18 cellular contexts compared by ENCODE assay signal in genomic region chr20:11315506-11315905, GRCh38.
DNase-seq lines count a peak whose midpoint lies in the region; ATAC-seq, FAIRE-seq and TF ChIP-seq lines count a peak whose summit lies in the region.
"Had no signal": no experiment of that assay in that cellular context is flagged by ENCODE, and none has a peak within 500 bp of the region (broad histone marks: within the 10 kb centered on the region; RNA-seq: fewer than 3 reads in every experiment).

No MANE protein-coding gene starts in this region.

- BruUV-seq in HepG2 (replicated peaks; lab: Mats Ljungman, UMichigan) = no TSS peak

- no peaks in the 10 kb centered on the region for H3K4me1 ChIP-seq in HepG2 (ENCODE audit: insufficient read depth, low read length)
- H3K4me1 ChIP-seq in right lobe of liver = no peaks in the 10 kb centered on the region
- no peaks in the 10 kb centered on the region for H3K4me1 ChIP-seq in mesenchymal stem cell (ENCODE audit: control insufficient read depth, insufficient read depth, low read depth, low read length)
- H3K4me1 ChIP-seq in vagina = no peaks in the 10 kb centered on the region
- no peaks in the 10 kb centered on the region for H3K4me1 ChIP-seq in stomach
- H3K4me1 ChIP-seq: BLaER1 treated with 17β-estradiol and CSF1 and Interleukin-3, amounts not matched to agents 10 nM and 100 nM had no signal

- H2BK5ac ChIP-seq in mesenchymal stem cell (ENCODE audit: low read depth, low read length, poor library complexity, severe bottlenecking) = no peak overlapping the region

- intact Hi-C loops in HepG2 (cut with micrococcal nuclease; ENCODE audit: unreplicated experiment) (no loop called here), right lobe of liver (cut with DNase I) (no loop called here), vagina (cut with DNase I) (no loop called here), stomach (cut with DNase I; ENCODE audit: low total_unique reads) (no loop called here)

- no peak overlapping the region for H2AFZ ChIP-seq in HepG2 (ENCODE audit: low read length)
- no peak overlapping the region for H2AFZ ChIP-seq in mesenchymal stem cell (ENCODE audit: low read depth, low read length)
- H2AFZ ChIP-seq: GM23248 had no signal

- DNase-seq in HepG2 (ENCODE audit: low spot score) = no peak
- DNase-seq in right lobe of liver = no peak
- peak; percentile 15 for DNase-seq in glomerular visceral epithelial cell (ENCODE audit: extremely low spot score)
- DNase-seq in mesenchymal stem cell = no peak
- DNase-seq in vagina (ENCODE audit: extremely low spot score in 2 of 2) = no peak
- DNase-seq in stomach = no peak
- DNase-seq in GM19238 (ENCODE audit: insufficient read length, low spot score) = no peak
- DNase-seq: Calu3; CD8-positive, alpha-beta T cell; DMS79 treated with DMSO at 0.1 percent for 48 hours; GM23248; HCEC 1CT; KG1 had no signal

- H3K27ac ChIP-seq in HepG2 (ENCODE audit: extremely low read length, insufficient read depth, low read length) = no peak overlapping the region
- H3K27ac ChIP-seq in right lobe of liver = no peak overlapping the region
- peak overlapping the region; percentile 43 for H3K27ac ChIP-seq in mesenchymal stem cell (ENCODE audit: low read length, poor library complexity, severe bottlenecking)
- H3K27ac ChIP-seq in vagina = no peak overlapping the region
- H3K27ac ChIP-seq in stomach = no peak overlapping the region
- H3K27ac ChIP-seq: 22Rv1; BLaER1 treated with 17β-estradiol and CSF1 and Interleukin-3, amounts not matched to agents 10 nM and 100 nM; GM23248 had no signal

- H2BK12ac ChIP-seq in mesenchymal stem cell (ENCODE audit: low read length in 2 of 2) = no peak overlapping the region

- TF ChIP-seq POLR2A in HepG2 (IDR thresholded peaks at IDR 0.05; ENCODE audit: insufficient read depth in 1 of 2, low read depth in 2 of 2, low read length in 2 of 2) (no peak), right lobe of liver (IDR thresholded peaks at IDR 0.05) (no peak), vagina (IDR thresholded peaks at IDR 0.05) (no peak), stomach (IDR thresholded peaks at IDR 0.05) (no peak)

- CTCF ChIA-PET in HepG2 (lab: Yijun Ruan, JAX; ENCODE audit: low intra/inter-chr PET ratio, low total read pairs) = no interaction called here

- 0% methylated on average over 2 of the region's 2 CpGs for WGBS in HepG2 (ENCODE audit: low lambda C conversion rate)
- WGBS in right lobe of liver (ENCODE audit: insufficient coverage, low coverage, low lambda C conversion rate, missing lambda C conversion rate) = 36% methylated on average over 2 of the region's 2 CpGs
- no CpG with 5 or more reads among the region's 2 CpGs for WGBS in mesenchymal stem cell
- WGBS in stomach, 5 donors = 66 to 81% (median 72%) methylated on average over 2 of the region's 2 CpGs

- no peaks in the 10 kb centered on the region for H4K20me1 ChIP-seq in HepG2 (ENCODE audit: insufficient read depth, low read length)
- H4K20me1 ChIP-seq: BLaER1 treated with 17β-estradiol and CSF1 and Interleukin-3, amounts not matched to agents 10 nM and 100 nM had no signal

- no peak overlapping the region for H2BK120ac ChIP-seq in mesenchymal stem cell (ENCODE audit: low read depth, low read length)

- ATAC-seq in HepG2 (no peak), right lobe of liver (no peak)
- ATAC-seq: CD8-positive, alpha-beta T cell; GM12878 had no signal

- no peak overlapping the region for H4K91ac ChIP-seq in mesenchymal stem cell (ENCODE audit: low read length)

- no peak overlapping the region for H3K18ac ChIP-seq in mesenchymal stem cell (ENCODE audit: low read depth in 1 of 2, low read length in 2 of 2)

- H3K9me3 ChIP-seq in HepG2 (ENCODE audit: low read length) (peaks cover 19% of the 10 kb centered on the region), right lobe of liver (no peaks in the 10 kb centered on the region), mesenchymal stem cell (ENCODE audit: control insufficient read depth, low read length) (peaks cover 11% of the 10 kb centered on the region), vagina (no peaks in the 10 kb centered on the region), stomach (no peaks in the 10 kb centered on the region)

- H3K79me2 ChIP-seq in HepG2 (ENCODE audit: insufficient read depth, low read length) = no peaks in the 10 kb centered on the region

- no peak overlapping the region for H2AK5ac ChIP-seq in mesenchymal stem cell (ENCODE audit: low read length, severe bottlenecking)

- no peaks in the 10 kb centered on the region for H3K27me3 ChIP-seq in HepG2 (ENCODE audit: control insufficient read depth in 1 of 2, insufficient read depth in 2 of 2, low read length in 2 of 2)
- H3K27me3 ChIP-seq in right lobe of liver = no peaks in the 10 kb centered on the region
- no peaks in the 10 kb centered on the region for H3K27me3 ChIP-seq in mesenchymal stem cell (ENCODE audit: control insufficient read depth in 1 of 2, insufficient read depth in 1 of 2, low read length in 2 of 2)
- H3K27me3 ChIP-seq in vagina = no peaks in the 10 kb centered on the region
- no peaks in the 10 kb centered on the region for H3K27me3 ChIP-seq in stomach
- H3K27me3 ChIP-seq: BLaER1 treated with 17β-estradiol and CSF1 and Interleukin-3, amounts not matched to agents 10 nM and 100 nM had no signal

- no peak for TF ChIP-seq EP300 in HepG2 (IDR thresholded peaks at IDR 0.05; ENCODE audit: low read depth in 2 of 2, low read length in 2 of 2)
- TF ChIP-seq EP300 in HepG2 (CRISPR knock-in tag; IDR thresholded peaks at IDR 0.05; ENCODE audit: borderline replicate concordance) = no peak
- no peak for TF ChIP-seq EP300 in stomach (IDR thresholded peaks at IDR 0.05)

- no peak overlapping the region for H3K4ac ChIP-seq in mesenchymal stem cell (ENCODE audit: low read depth in 1 of 2, low read length in 2 of 2)

- H3K23ac ChIP-seq in mesenchymal stem cell (ENCODE audit: low read length in 2 of 2) = no peak overlapping the region

- peak; percentile 18 for FAIRE-seq in HepG2 (lab: Jason Lieb, UNC)
- FAIRE-seq: GM19239, H54 had no signal

- no peak overlapping the region for H3K14ac ChIP-seq in mesenchymal stem cell (ENCODE audit: low read length in 2 of 2)

- no peaks in the 10 kb centered on the region for H3K36me3 ChIP-seq in HepG2 (replicated peaks in 1 of 2; ENCODE audit: control insufficient read depth in 1 of 2, insufficient read depth in 2 of 2, low read length in 2 of 2)
- no peaks in the 10 kb centered on the region for H3K36me3 ChIP-seq in right lobe of liver
- H3K36me3 ChIP-seq in mesenchymal stem cell (ENCODE audit: control insufficient read depth in 1 of 2, insufficient read depth in 2 of 2, low read depth in 1 of 2, low read length in 2 of 2) = no peaks in the 10 kb centered on the region
- no peaks in the 10 kb centered on the region for H3K36me3 ChIP-seq in vagina
- H3K36me3 ChIP-seq in stomach = no peaks in the 10 kb centered on the region
- H3K36me3 ChIP-seq: BLaER1 treated with 17β-estradiol and CSF1 and Interleukin-3, amounts not matched to agents 10 nM and 100 nM had no signal

- TF ChIP-seq RAD21 in HepG2 (CRISPR knock-in tag; IDR thresholded peaks at IDR 0.05) = no peak

- H3K4me2 ChIP-seq in HepG2 (ENCODE audit: low read depth, low read length) = no peak overlapping the region
- H3K4me2 ChIP-seq in mesenchymal stem cell (ENCODE audit: low read length, poor library complexity, severe bottlenecking) = no peak overlapping the region
- H3K4me2 ChIP-seq: BLaER1 treated with 17β-estradiol and CSF1 and Interleukin-3, amounts not matched to agents 10 nM and 100 nM had no signal

- H3K9ac ChIP-seq in HepG2 (ENCODE audit: insufficient read depth, low read depth, low read length) (no peak overlapping the region), mesenchymal stem cell (ENCODE audit: low read length) (no peak overlapping the region)
- H3K9ac ChIP-seq: BLaER1 treated with 17β-estradiol and CSF1 and Interleukin-3, amounts not matched to agents 10 nM and 100 nM; GM23248 had no signal

- no peak overlapping the region for H2BK15ac ChIP-seq in mesenchymal stem cell (ENCODE audit: low read depth, poor library complexity, severe bottlenecking)

- TF ChIP-seq CTCF in HepG2 (CRISPR knock-in tag; IDR thresholded peaks at IDR 0.05) (no peak), right lobe of liver (IDR thresholded peaks at IDR 0.05) (no peak), vagina (IDR thresholded peaks at IDR 0.05) (no peak), stomach (IDR thresholded peaks at IDR 0.05) (no peak)

- no peak overlapping the region for H3K4me3 ChIP-seq in HepG2 (replicated peaks in 1 of 3; ENCODE audit: insufficient read depth in 1 of 3, low read depth in 2 of 3, low read length in 3 of 3)
- H3K4me3 ChIP-seq in right lobe of liver = no peak overlapping the region
- H3K4me3 ChIP-seq in mesenchymal stem cell (ENCODE audit: insufficient read depth in 1 of 2, low read depth in 1 of 2, low read length in 2 of 2) = no peak overlapping the region
- H3K4me3 ChIP-seq in vagina = no peak overlapping the region
- H3K4me3 ChIP-seq in stomach = no peak overlapping the region
- H3K4me3 ChIP-seq: BLaER1 treated with 17β-estradiol and CSF1 and Interleukin-3, amounts not matched to agents 10 nM and 100 nM; GM12878; GM23248 had no signal

- in situ Hi-C loops in HepG2 (cut with HindIII; ENCODE audit: extremely low pct_ligation_motif_present, low pct_unique_long_range_greater_than_20kb) = no loop called here

- no peak overlapping the region for H4K8ac ChIP-seq in mesenchymal stem cell (ENCODE audit: low read length)

- no peaks in the 10 kb centered on the region for H3K79me1 ChIP-seq in mesenchymal stem cell (replicated peaks; ENCODE audit: low read length, poor library complexity, severe bottlenecking)

- POLR2A ChIA-PET in HepG2 (lab: Yijun Ruan, JAX) = no interaction called here

TF ChIP-seq in HepG2, 621 proteins besides CTCF, POLR2A, EP300 and RAD21 (continues in another document):
- TF ChIP-seq MTA1 (CRISPR knock-in tag; IDR thresholded peaks at IDR 0.05; ENCODE audit: borderline replicate concordance) = no peak
- TF ChIP-seq, protein P1, sequence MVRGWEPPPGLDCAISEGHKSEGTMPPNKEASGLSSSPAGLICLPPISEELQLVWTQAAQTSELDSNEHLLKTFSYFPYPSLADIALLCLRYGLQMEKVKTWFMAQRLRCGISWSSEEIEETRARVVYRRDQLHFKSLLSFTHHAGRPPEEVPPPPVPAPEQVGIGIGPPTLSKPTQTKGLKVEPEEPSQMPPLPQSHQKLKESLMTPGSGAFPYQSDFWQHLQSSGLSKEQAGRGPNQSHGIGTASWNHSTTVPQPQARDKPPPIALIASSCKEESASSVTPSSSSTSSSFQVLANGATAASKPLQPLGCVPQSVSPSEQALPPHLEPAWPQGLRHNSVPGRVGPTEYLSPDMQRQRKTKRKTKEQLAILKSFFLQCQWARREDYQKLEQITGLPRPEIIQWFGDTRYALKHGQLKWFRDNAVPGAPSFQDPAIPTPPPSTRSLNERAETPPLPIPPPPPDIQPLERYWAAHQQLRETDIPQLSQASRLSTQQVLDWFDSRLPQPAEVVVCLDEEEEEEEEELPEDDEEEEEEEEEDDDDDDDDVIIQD (CRISPR knock-in tag; IDR thresholded peaks at IDR 0.05; ENCODE audit: low read depth) = no peak
- TF ChIP-seq, protein P2, sequence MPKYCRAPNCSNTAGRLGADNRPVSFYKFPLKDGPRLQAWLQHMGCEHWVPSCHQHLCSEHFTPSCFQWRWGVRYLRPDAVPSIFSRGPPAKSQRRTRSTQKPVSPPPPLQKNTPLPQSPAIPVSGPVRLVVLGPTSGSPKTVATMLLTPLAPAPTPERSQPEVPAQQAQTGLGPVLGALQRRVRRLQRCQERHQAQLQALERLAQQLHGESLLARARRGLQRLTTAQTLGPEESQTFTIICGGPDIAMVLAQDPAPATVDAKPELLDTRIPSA (CRISPR knock-in tag; IDR thresholded peaks at IDR 0.05; ENCODE audit: borderline replicate concordance) = no peak
